Comparison of ENCODE assay signal across 27 cellular contexts in genomic region chr2:15918761-15919356, GRCh38.
"Had no signal": no experiment of that assay in that cellular context is flagged by ENCODE, and none has a peak within 500 bp of the region (broad histone marks: within the 10 kb centered on the region; RNA-seq: fewer than 3 reads in every experiment).

No MANE protein-coding gene starts in this region.

- H3K9me3 Mint-ChIP-seq: immature natural killer cell; nephron; neural progenitor cell; stimulated activated naive B cell treated with anti-CD40 and anti-IgM and Interleukin-4, amounts not matched to agents 10 μg/mL and 1 μg/mL and 100 μg/mL, for 72 hours; stimulated activated naive CD8-positive, alpha-beta T cell treated with anti-CD3 and anti-CD28 coated beads, Interleukin-15, Interleukin-2, amounts not matched to agents 100 ng/mL and 50 ng/mL, for 24 hours had no signal

- H3K27ac ChIP-seq: dorsolateral prefrontal cortex, esophagus squamous epithelium, heart right ventricle, lower lobe of right lung, neural progenitor cell, ovary, right lobe of liver, thoracic aorta, transverse colon had no signal

- ATAC-seq: heart right ventricle; lower lobe of right lung; naive thymus-derived CD4-positive, alpha-beta T cell; right lobe of liver; stimulated activated naive B cell treated with anti-CD40 and anti-IgM and Interleukin-4, amounts not matched to agents 10 μg/mL and 1 μg/mL and 100 μg/mL, for 72 hours had no signal

- H3K27ac Mint-ChIP-seq: immature natural killer cell; nephron; neural progenitor cell; stimulated activated naive B cell treated with anti-CD40 and anti-IgM and Interleukin-4, amounts not matched to agents 10 μg/mL and 1 μg/mL and 100 μg/mL, for 72 hours; stimulated activated naive CD8-positive, alpha-beta T cell treated with anti-CD3 and anti-CD28 coated beads, Interleukin-15, Interleukin-2, amounts not matched to agents 100 ng/mL and 50 ng/mL, for 24 hours had no signal

- H3K4me1 ChIP-seq: neural progenitor cell, right lobe of liver had no signal

- H3K27me3 ChIP-seq: esophagus squamous epithelium, neural progenitor cell, ovary, right lobe of liver, transverse colon had no signal

- H3K36me3 ChIP-seq: esophagus squamous epithelium, heart right ventricle, lower lobe of right lung, neural progenitor cell, ovary, right lobe of liver, thoracic aorta, transverse colon had no signal

- H3K4me3 ChIP-seq: dorsolateral prefrontal cortex, esophagus squamous epithelium, heart right ventricle, lower lobe of right lung, neural progenitor cell, ovary, right lobe of liver, thoracic aorta, transverse colon had no signal

- H3K9me3 ChIP-seq: esophagus squamous epithelium, heart right ventricle, lower lobe of right lung, ovary, right lobe of liver, thoracic aorta, transverse colon had no signal

- H3K4me3 Mint-ChIP-seq: immature natural killer cell; naive thymus-derived CD4-positive, alpha-beta T cell; neural progenitor cell; stimulated activated naive B cell treated with anti-CD40 and anti-IgM and Interleukin-4, amounts not matched to agents 10 μg/mL and 1 μg/mL and 100 μg/mL, for 72 hours; stimulated activated naive CD8-positive, alpha-beta T cell treated with anti-CD3 and anti-CD28 coated beads, Interleukin-15, Interleukin-2, amounts not matched to agents 100 ng/mL and 50 ng/mL, for 24 hours had no signal

- H3K4me1 Mint-ChIP-seq: immature natural killer cell; naive thymus-derived CD4-positive, alpha-beta T cell; neural progenitor cell; stimulated activated naive B cell treated with anti-CD40 and anti-IgM and Interleukin-4, amounts not matched to agents 10 μg/mL and 1 μg/mL and 100 μg/mL, for 72 hours had no signal

- H3K36me3 Mint-ChIP-seq: immature natural killer cell; naive thymus-derived CD4-positive, alpha-beta T cell; neural progenitor cell; stimulated activated naive B cell treated with anti-CD40 and anti-IgM and Interleukin-4, amounts not matched to agents 10 μg/mL and 1 μg/mL and 100 μg/mL, for 72 hours had no signal

- DNase-seq: central memory CD4-positive, alpha-beta T cell; dorsolateral prefrontal cortex; effector CD8-positive, alpha-beta T cell; esophagus squamous epithelium; foreskin melanocyte; glutamatergic neuron; heart right ventricle; hippocampal formation; immature natural killer cell; islet precursor cell; left ventricle myocardium superior; lower lobe of right lung; midbrain; naive thymus-derived CD4-positive, alpha-beta T cell; nucleus accumbens; ovary; posterior cingulate gyrus; right lobe of liver; small intestine; stimulated activated CD4-positive, alpha-beta T cell treated with anti-CD3 and anti-CD28 coated beads, Interleukin-15, amount 100 ng/mL, for 24 hours; stimulated activated CD4-positive, alpha-beta T cell treated with anti-CD3 and anti-CD28 coated beads, Interleukin-2, amount 100 ng/mL, for 48 hours; stimulated activated naive B cell treated with anti-CD40 and anti-IgM and Interleukin-4, amounts not matched to agents 10 μg/mL and 1 μg/mL and 100 μg/mL, for 72 hours; transverse colon had no signal
